ENCODE assay signal across 8 cellular contexts in the genomic region with DNA sequence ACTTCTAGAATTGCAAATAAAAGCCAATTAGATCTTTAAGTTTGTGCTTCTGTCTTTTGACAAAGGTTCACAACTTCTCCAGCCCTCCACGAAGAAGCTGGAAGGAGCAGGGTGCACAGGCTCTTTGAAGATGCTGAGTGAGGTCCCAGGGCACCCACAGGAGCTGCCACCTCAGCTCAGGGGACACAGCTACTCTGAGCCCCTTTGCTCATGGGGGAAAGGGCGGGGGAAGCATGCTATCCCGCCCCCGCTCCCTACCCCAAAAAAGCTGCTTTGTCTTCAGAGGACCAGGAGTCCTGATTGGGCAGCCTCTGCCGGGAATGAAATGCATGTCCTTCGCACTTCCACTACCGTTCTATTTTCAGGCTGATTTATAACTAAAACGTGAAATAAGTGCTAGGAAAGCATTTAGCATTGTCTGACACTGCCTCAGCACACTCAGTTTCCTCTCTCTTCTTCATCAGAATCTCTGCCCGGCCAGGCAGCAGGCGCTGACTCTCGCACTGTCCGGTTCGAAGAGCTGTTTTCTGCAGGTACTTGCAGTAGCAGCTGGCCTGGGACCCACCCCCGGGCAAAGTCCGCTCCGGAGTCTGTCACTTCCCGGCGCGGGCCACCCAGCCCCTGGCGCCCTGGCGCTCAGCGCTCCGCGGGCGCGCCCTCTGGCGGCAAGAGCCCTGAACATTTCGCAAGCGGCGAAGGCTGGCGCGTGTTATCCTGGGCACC. TPM values are rescaled to one million over a fixed set of nuclear protein-coding genes. Genes with fewer than 3 reads are reported as not detected.
DNase-seq lines count a peak whose midpoint lies in the region; TF ChIP-seq lines count a peak whose summit lies in the region.

No MANE protein-coding gene starts in this region.

- TF ChIP-seq CTCF in MM.1S (IDR thresholded peaks at IDR 0.05; ENCODE audit: low read length) = peak; percentile 89
- peak; percentile 89 for TF ChIP-seq CTCF in SK-N-SH (IDR thresholded peaks at IDR 0.05)
- peak; percentile 95 for TF ChIP-seq CTCF in glutamatergic neuron (IDR thresholded peaks at IDR 0.05; ENCODE audit: partially characterized antibody, unreplicated experiment)
- TF ChIP-seq CTCF in ovary (IDR thresholded peaks at IDR 0.05) = peak; percentile 77 to 88 (median 86)
- peak; percentile 68 to 95 (median 83) for TF ChIP-seq CTCF in thyroid gland (IDR thresholded peaks at IDR 0.05)

- H3F3A ChIP-seq in MM.1S (ENCODE audit: insufficient read depth, low read length) (no peaks in the 10 kb centered on the region; the same call in 1 of the 2 replicates), SK-N-SH (replicated peaks; ENCODE audit: insufficient read depth) (no peaks in the 10 kb centered on the region)

- H3K27ac ChIP-seq in MM.1S (ENCODE audit: low read length) (no peak overlapping the region), SK-N-SH (ENCODE audit: low read depth in 2 of 2, low read length in 1 of 2) (no peak overlapping the region), ovary (no peak overlapping the region), thyroid gland (no peak overlapping the region)

- H3K4me3 Mint-ChIP-seq in glutamatergic neuron (ENCODE audit: unreplicated experiment) = no peak overlapping the region

- H3K9me3 ChIP-seq in MM.1S (replicated peaks; ENCODE audit: insufficient read depth, low read length) (no peaks in the 10 kb centered on the region), SK-N-SH (no peaks in the 10 kb centered on the region), ovary (no peaks in the 10 kb centered on the region), thyroid gland (no peaks in the 10 kb centered on the region)

- H2AFZ ChIP-seq in MM.1S (ENCODE audit: low read length) (peak overlapping the region; percentile 76), SK-N-SH (ENCODE audit: low read depth) (peak overlapping the region; percentile 80)

- H3K27me3 Mint-ChIP-seq in glutamatergic neuron (ENCODE audit: unreplicated experiment) = no peaks in the 10 kb centered on the region

- H3K27me3 ChIP-seq in MM.1S (replicated peaks; ENCODE audit: insufficient read depth, low read length) (no peaks in the 10 kb centered on the region), SK-N-SH (ENCODE audit: insufficient read depth) (no peaks in the 10 kb centered on the region), ovary (no peaks in the 10 kb centered on the region), thyroid gland (no peaks in the 10 kb centered on the region)

- no peaks in the 10 kb centered on the region for H3K36me3 ChIP-seq in MM.1S (replicated peaks; ENCODE audit: insufficient read depth, low read length)
- H3K36me3 ChIP-seq in SK-N-SH (replicated peaks in 1 of 2; ENCODE audit: control insufficient read depth in 1 of 2, insufficient read depth in 2 of 2, low read length in 1 of 2) = no peaks in the 10 kb centered on the region
- H3K36me3 ChIP-seq in ovary = no peaks in the 10 kb centered on the region
- no peaks in the 10 kb centered on the region for H3K36me3 ChIP-seq in thyroid gland

- no peak overlapping the region for H3K27ac Mint-ChIP-seq in glutamatergic neuron (ENCODE audit: unreplicated experiment)

- H3K9me2 ChIP-seq in MM.1S (replicated peaks; ENCODE audit: insufficient read depth, low read length) (no peaks in the 10 kb centered on the region), SK-N-SH (no peaks in the 10 kb centered on the region)

- H3K4me1 Mint-ChIP-seq in glutamatergic neuron (ENCODE audit: low read depth, unreplicated experiment) = peaks cover 7% of the 10 kb centered on the region

- H3K36me3 Mint-ChIP-seq in glutamatergic neuron (ENCODE audit: unreplicated experiment) = peaks cover 3% of the 10 kb centered on the region

- H3K4me1 ChIP-seq in MM.1S (ENCODE audit: low read length) = no peaks in the 10 kb centered on the region
- peaks cover 0 to 5% of the 10 kb centered on the region in 2 experiments; a peak in 1 of 4 replicates for H3K4me1 ChIP-seq in SK-N-SH (ENCODE audit: control insufficient read depth in 1 of 2, insufficient read depth in 2 of 2, low read depth in 1 of 2, low read length in 1 of 2)
- no peaks in the 10 kb centered on the region for H3K4me1 ChIP-seq in ovary (ENCODE audit: insufficient read depth)
- H3K4me1 ChIP-seq in thyroid gland = peaks cover 3 to 5% of the 10 kb centered on the region in 2 donors

- H3K9ac ChIP-seq in MM.1S (ENCODE audit: low read length) (no peak overlapping the region), SK-N-SH (no peak overlapping the region)

- intact Hi-C loops in ovary (cut with DNase I) (loop anchor here in 1 of 4 donors (2.0 to 10.0 kb wide), 2 partner anchors 109 to 545 kb away; no protein-coding TSS in a partner anchor), thyroid gland (cut with DNase I) (no loop called here)

- H3K4me3 ChIP-seq in MM.1S (ENCODE audit: low read length) (peak overlapping the region; percentile 49), SK-N-SH (ENCODE audit: low read depth in 2 of 2, low read length in 1 of 2) (peak overlapping the region; percentile 35 to 63), ovary (peak overlapping the region; percentile 11), thyroid gland (replicated peaks in 1 of 3) (no peak overlapping the region)

- POLR2A ChIA-PET in SK-N-SH (lab: Yijun Ruan, JAX) = no interaction called here

- H3K4me2 ChIP-seq in MM.1S (ENCODE audit: low read depth, low read length) (peak overlapping the region; percentile 86), SK-N-SH (peak overlapping the region; percentile 91)

- H3K79me2 ChIP-seq in MM.1S (ENCODE audit: low read length) (no peaks in the 10 kb centered on the region), SK-N-SH (ENCODE audit: insufficient read depth) (no peaks in the 10 kb centered on the region)

- peak; percentile 76 for TF ChIP-seq RAD21 in SK-N-SH (IDR thresholded peaks at IDR 0.05; ENCODE audit: low read length)

- 18% methylated on average over 18 of the region's 32 CpGs for WGBS in SK-N-SH (ENCODE audit: low lambda C conversion rate)
- 6 to 11% (median 8%) methylated on average over 21 to 32 of the region's 32 CpGs for WGBS in ovary, 3 donors
- 8 to 14% methylated on average over 24 to 26 of the region's 32 CpGs for WGBS in thyroid gland, 2 donors

- peaks cover 1% of the 10 kb centered on the region for H3K9me3 Mint-ChIP-seq in glutamatergic neuron (ENCODE audit: unreplicated experiment)

- CTCF ChIA-PET in SK-N-SH (lab: Yijun Ruan, JAX) = interaction anchor here (0.7 to 17.1 kb wide), 32 partner anchors 9 to 550 kb away, joined by 3 to 201 read pairs (median 4); no protein-coding TSS in a partner anchor

- no peak for TF ChIP-seq EP300 in SK-N-SH (IDR thresholded peaks at IDR 0.05; ENCODE audit: borderline replicate concordance in 1 of 2, low read depth in 1 of 2, low read length in 1 of 2)
- TF ChIP-seq EP300 in ovary (IDR thresholded peaks at IDR 0.05) = no peak

- peak; percentile 93 for DNase-seq in GM03348 (ENCODE audit: low spot score)
- DNase-seq in HCEC 1CT = peak; percentile 41
- peak; percentile 88 for DNase-seq in MM.1S
- peak; percentile 91 for DNase-seq in SK-N-SH
- peak; percentile 79 for DNase-seq in activated naive CD4-positive, alpha-beta T cell treated with anti-CD3 and anti-CD28 coated beads, Interleukin-2, amount 50 U/mL, for 16 hours
- peak; percentile 89 for DNase-seq in glutamatergic neuron
- DNase-seq in ovary = peak; percentile 71 to 87 (median 76)
- peak; percentile 89 to 94 for DNase-seq in thyroid gland

- no peak for TF ChIP-seq POLR2A in ovary (IDR thresholded peaks at IDR 0.05)
- no peak for TF ChIP-seq POLR2A in thyroid gland (IDR thresholded peaks at IDR 0.05)

- H4K20me1 ChIP-seq in MM.1S (ENCODE audit: insufficient read depth, low read length) = no peaks in the 10 kb centered on the region
- H4K20me1 ChIP-seq in SK-N-SH (ENCODE audit: insufficient read depth) = no peaks in the 10 kb centered on the region

TF ChIP-seq in SK-N-SH, 30 proteins besides CTCF, POLR2A, EP300 and RAD21:
- TF ChIP-seq ELF1 (IDR thresholded peaks at IDR 0.05) (no peak), NRF1 (IDR thresholded peaks at IDR 0.05; ENCODE audit: low read depth, low read length) (0 out of 2 replicates have a peak, but pooled peaks have one; percentile 18), SIN3A (IDR thresholded peaks at IDR 0.05; ENCODE audit: borderline replicate concordance, low read depth, low read length) (peak; percentile 73; the same call in 1 of the 2 replicates), MXI1 (IDR thresholded peaks at IDR 0.05; ENCODE audit: low read depth, low read length) (peak; percentile 77), YY1 (IDR thresholded peaks at IDR 0.05; ENCODE audit: low read depth) (no peak), CHD2 (IDR thresholded peaks at IDR 0.05; ENCODE audit: low read length, partially characterized antibody) (peak; percentile 31), SMC3 (IDR thresholded peaks at IDR 0.05; ENCODE audit: low read depth, low read length) (peak; percentile 94), TCF12 (IDR thresholded peaks at IDR 0.05) (peak; percentile 6; the same call in 1 of the 2 replicates), NFIC (IDR thresholded peaks at IDR 0.05; ENCODE audit: borderline replicate concordance) (no peak), RFX5 (IDR thresholded peaks at IDR 0.05; ENCODE audit: low read length) (no peak), RCOR1 (IDR thresholded peaks at IDR 0.05; ENCODE audit: low read length) (peak; percentile 41; the same call in 1 of the 2 replicates)
- TF ChIP-seq, protein P1, sequence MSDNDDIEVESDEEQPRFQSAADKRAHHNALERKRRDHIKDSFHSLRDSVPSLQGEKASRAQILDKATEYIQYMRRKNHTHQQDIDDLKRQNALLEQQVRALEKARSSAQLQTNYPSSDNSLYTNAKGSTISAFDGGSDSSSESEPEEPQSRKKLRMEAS (IDR thresholded peaks at IDR 0.05; ENCODE audit: low read depth) = 0 out of 2 replicates have a peak, but pooled peaks have one; percentile 49
TF ChIP-seq in SK-N-SH: peak in this region for 8.

RNA-seq across cellular contexts. Expression of a gene that starts 45.5 kb away (rescaled TPM):
- polyA plus RNA-seq in SK-N-SH (2012; rRNA removed) (4.5 TPM in 2 replicates), ovary (1 to 10 TPM in 1 of 2 donors, under 1 TPM in 1; 0.58 to 3.2 TPM)
- 1.4 and 2.6 TPM in 2 replicates for polyA plus RNA-seq in SK-N-SH (2012; cell fraction: cytosol; rRNA removed)
- 7.3 and 8.6 TPM in 2 replicates for polyA plus RNA-seq in SK-N-SH (2012; cell fraction: nucleus; rRNA removed)
- total RNA-seq in glutamatergic neuron (ENCODE audit: unreplicated experiment) (45.1 TPM), ovary (1 to 10 TPM; 5.3 to 9.6 (median 7.1) TPM), thyroid gland (1 to 10 TPM; 4.2 to 8.8 (median 4.8) TPM)

Comparison
In these comparisons a context has a peak if more than half of its experiments do, and no peak if none do; other contexts are left out.
1. DNase-seq: peak in every context shown above with its lines; median percentile 93 in GM03348; 92 in thyroid gland; 91 in SK-N-SH; 89 in glutamatergic neuron; 88 in MM.1S; 79 in activated naive CD4-positive, alpha-beta T cell treated with anti-CD3 and anti-CD28 coated beads, Interleukin-2, amount 50 U/mL, for 16 hours; 76 in ovary; 41 in HCEC 1CT.
2. H3K4me3 ChIP-seq: peak in MM.1S (single experiment), SK-N-SH (2 of 2) and ovary (single experiment); none in thyroid gland (0 of 3).
3. Peak in every context shown above with its lines, with median percentiles within 50 percentile points of each other: CTCF ChIP-seq.